ENCODE assay signal across 37 cellular contexts in genomic region chr1:161839591-161839990, GRCh38.
"Had no signal": no experiment of that assay in that cellular context is flagged by ENCODE, and none has a peak within 500 bp of the region (broad histone marks: within the 10 kb centered on the region; RNA-seq: fewer than 3 reads in every experiment).

No MANE protein-coding gene starts in this region.

- H3K9me3 Mint-ChIP-seq: activated naive CD4-positive, alpha-beta T cell treated with anti-CD3 and anti-CD28 coated beads for 36 hours; activated naive CD4-positive, alpha-beta T cell treated with anti-CD3 and anti-CD28 coated beads, Interleukin-2, amount 50 U/mL, for 24 hours; activated naive CD8-positive, alpha-beta T cell treated with anti-CD3 and anti-CD28 coated beads for 36 hours; activated naive CD8-positive, alpha-beta T cell treated with anti-CD3 and anti-CD28 coated beads, Interleukin-2, amount 50 U/mL, for 24 hours; activated T-helper 1 cell treated with anti-CD3 and anti-CD28 coated beads, Interleukin-12 subunit alpha, Interleukin-12 subunit beta, Interleukin-2, Interleukin-4 antibody, amounts not matched to agents 30 ng/mL and 10 ng/mL and 1 ng/mL, durations not matched to agents 14 hours and 24 hours and 36 hours; activated T-helper 2 cell treated with anti-CD3 and anti-CD28 coated beads, Interferon-gamma antibody, Interleukin-2, Interleukin-4, amounts not matched to agents 10 μg/mL and 5 μg/mL and 100 μg/mL, durations not matched to agents 14 hours and 24 hours and 36 hours; dendritic cell treated with granulocyte-macrophage colony-stimulating factor and Interleukin-4, amounts not matched to agents 40 ng/mL and 50 ng/mL, for 4 days; effector memory CD8-positive, alpha-beta T cell; T-helper 2 cell treated with Interferon-gamma antibody and Interleukin-4, amounts not matched to agents 5 μg/mL and 100 μg/mL, for 36 hours had no signal

- H3K4me1 Mint-ChIP-seq: activated B cell treated with CpG ODN at 0.5 μM for 24 hours; activated naive CD8-positive, alpha-beta T cell treated with anti-CD3 and anti-CD28 coated beads for 36 hours had no signal

- H3K36me3 ChIP-seq: adrenal gland, gastrocnemius medialis, WERI-Rb-1 had no signal

- H3K27me3 Mint-ChIP-seq: activated B cell treated with CpG ODN at 0.5 μM for 24 hours; activated CD8-positive, alpha-beta memory T cell treated with anti-CD3 and anti-CD28 coated beads, Interleukin-2, amount 10 ng/mL, durations not matched to agents 7 days and 5 days; activated naive CD4-positive, alpha-beta T cell treated with anti-CD3 and anti-CD28 coated beads, Interleukin-2, amount 50 U/mL, for 24 hours; activated naive CD8-positive, alpha-beta T cell treated with anti-CD3 and anti-CD28 coated beads for 36 hours; activated naive CD8-positive, alpha-beta T cell treated with anti-CD3 and anti-CD28 coated beads, Interleukin-2, amount 50 U/mL, for 24 hours; dendritic cell treated with granulocyte-macrophage colony-stimulating factor and Interleukin-4, amounts not matched to agents 40 ng/mL and 50 ng/mL, for 4 days; effector memory CD8-positive, alpha-beta T cell; T-helper 17 cell had no signal

- H3K4me1 ChIP-seq: foreskin keratinocyte had no signal

- H3K27ac Mint-ChIP-seq: activated B cell treated with CpG ODN at 0.5 μM for 24 hours; activated CD8-positive, alpha-beta memory T cell treated with anti-CD3 and anti-CD28 coated beads, Interleukin-2, amount 10 ng/mL, durations not matched to agents 7 days and 5 days; activated CD8-positive, alpha-beta T cell treated with anti-CD3 and anti-CD28 coated beads, Interleukin-2, amount 10 ng/mL, durations not matched to agents 7 days and 5 days; activated naive CD4-positive, alpha-beta T cell treated with anti-CD3 and anti-CD28 coated beads, Interleukin-2, amount 50 U/mL, for 24 hours; activated naive CD8-positive, alpha-beta T cell treated with anti-CD3 and anti-CD28 coated beads for 36 hours; activated naive CD8-positive, alpha-beta T cell treated with anti-CD3 and anti-CD28 coated beads, Interleukin-2, amount 50 U/mL, for 24 hours; activated T-helper 1 cell treated with anti-CD3 and anti-CD28 coated beads, Interleukin-12 subunit alpha, Interleukin-12 subunit beta, Interleukin-2, Interleukin-4 antibody, amounts not matched to agents 30 ng/mL and 10 ng/mL and 1 ng/mL, durations not matched to agents 14 hours and 24 hours and 36 hours; activated T-helper 2 cell treated with anti-CD3 and anti-CD28 coated beads, Interferon-gamma antibody, Interleukin-2, Interleukin-4, amounts not matched to agents 10 μg/mL and 5 μg/mL and 100 μg/mL, durations not matched to agents 14 hours and 24 hours and 36 hours; dendritic cell treated with granulocyte-macrophage colony-stimulating factor and Interleukin-4, amounts not matched to agents 40 ng/mL and 50 ng/mL, for 4 days; T-helper 2 cell treated with Interferon-gamma antibody and Interleukin-4, amounts not matched to agents 5 μg/mL and 100 μg/mL, for 36 hours had no signal

- H3K27me3 ChIP-seq: adrenal gland, body of pancreas, dorsolateral prefrontal cortex, esophagus muscularis mucosa, foreskin keratinocyte, gastrocnemius medialis, heart left ventricle had no signal

- H3K4me3 ChIP-seq: adrenal gland, body of pancreas, coronary artery, dorsolateral prefrontal cortex, esophagus muscularis mucosa, gastrocnemius medialis, heart left ventricle had no signal

- DNase-seq: activated B cell treated with CpG ODN at 0.5 μM for 24 hours; activated CD4-positive, alpha-beta T cell treated with anti-CD3 and anti-CD28 coated beads for 48 hours; activated CD4-positive, alpha-beta T cell treated with anti-CD3 and anti-CD28 coated beads, Interleukin-2, amount 50 U/mL, for 1 hour; activated CD4-positive, alpha-beta T cell treated with anti-CD3 and anti-CD28 coated beads, Interleukin-2, amount 50 U/mL, for 48 hours; activated CD8-positive, alpha-beta memory T cell treated with anti-CD3 and anti-CD28 coated beads, Interleukin-2, amount 10 ng/mL, durations not matched to agents 7 days and 5 days; activated CD8-positive, alpha-beta memory T cell treated with anti-CD3 and anti-CD28 coated beads, Interleukin-2, amount 50 U/mL, for 4 hours; activated CD8-positive, alpha-beta T cell treated with anti-CD3 and anti-CD28 coated beads, Interleukin-2, amount 10 ng/mL, durations not matched to agents 7 days and 5 days; activated effector memory CD4-positive, alpha-beta T cell treated with anti-CD3 and anti-CD28 coated beads, Interleukin-2, amount 50 U/mL, for 16 hours; activated naive CD4-positive, alpha-beta T cell treated with anti-CD3 and anti-CD28 coated beads for 36 hours; activated naive CD8-positive, alpha-beta T cell treated with anti-CD3 and anti-CD28 coated beads for 36 hours; activated naive CD8-positive, alpha-beta T cell treated with anti-CD3 and anti-CD28 coated beads, Interleukin-2, amount 50 U/mL, for 24 hours; activated T-cell treated with anti-CD3 and anti-CD28 coated beads, Interleukin-2, amount 50 U/mL, for 1 hour; activated T-cell treated with anti-CD3 and anti-CD28 coated beads, Interleukin-2, amount 50 U/mL, for 48 hours; adrenal gland; amygdala; aorta; body of pancreas; cerebellar nuclear complex; effector memory CD8-positive, alpha-beta T cell; erythroblast; foreskin keratinocyte; gastrocnemius medialis; glutamatergic neuron; heart left ventricle; T-helper 1 cell; T-helper 17 cell; T1000; WERI-Rb-1 had no signal

- H3K9me3 ChIP-seq: adrenal gland, body of pancreas, esophagus muscularis mucosa, gastrocnemius medialis had no signal

- H3K27ac ChIP-seq: adrenal gland, body of pancreas, coronary artery, dorsolateral prefrontal cortex, esophagus muscularis mucosa, foreskin keratinocyte, gastrocnemius medialis, heart left ventricle, WERI-Rb-1 had no signal

- H3K4me3 Mint-ChIP-seq: activated B cell treated with CpG ODN at 0.5 μM for 24 hours; activated CD8-positive, alpha-beta memory T cell treated with anti-CD3 and anti-CD28 coated beads, Interleukin-2, amount 10 ng/mL, durations not matched to agents 7 days and 5 days; activated CD8-positive, alpha-beta T cell treated with anti-CD3 and anti-CD28 coated beads, Interleukin-2, amount 10 ng/mL, durations not matched to agents 7 days and 5 days; activated naive CD4-positive, alpha-beta T cell treated with anti-CD3 and anti-CD28 coated beads for 36 hours; activated naive CD4-positive, alpha-beta T cell treated with anti-CD3 and anti-CD28 coated beads, Interleukin-2, amount 50 U/mL, for 24 hours; activated naive CD8-positive, alpha-beta T cell treated with anti-CD3 and anti-CD28 coated beads for 36 hours; activated naive CD8-positive, alpha-beta T cell treated with anti-CD3 and anti-CD28 coated beads, Interleukin-2, amount 50 U/mL, for 24 hours; activated T-helper 1 cell treated with anti-CD3 and anti-CD28 coated beads, Interleukin-12 subunit alpha, Interleukin-12 subunit beta, Interleukin-2, Interleukin-4 antibody, amounts not matched to agents 30 ng/mL and 10 ng/mL and 1 ng/mL, durations not matched to agents 14 hours and 24 hours and 36 hours; dendritic cell treated with granulocyte-macrophage colony-stimulating factor and Interleukin-4, amounts not matched to agents 40 ng/mL and 50 ng/mL, for 4 days; effector memory CD8-positive, alpha-beta T cell; T-helper 17 cell; T-helper 2 cell treated with Interferon-gamma antibody and Interleukin-4, amounts not matched to agents 5 μg/mL and 100 μg/mL, for 36 hours had no signal

- ATAC-seq: activated CD4-positive, CD25-positive, alpha-beta regulatory T cell treated with anti-CD3 and anti-CD28 coated beads, Interleukin-2, amount 50 U/mL, for 24 hours; activated CD8-positive, alpha-beta memory T cell treated with anti-CD3 and anti-CD28 coated beads, Interleukin-2, amount 10 ng/mL, durations not matched to agents 7 days and 5 days; activated CD8-positive, alpha-beta T cell treated with anti-CD3 and anti-CD28 coated beads, Interleukin-2, amount 10 ng/mL, durations not matched to agents 7 days and 5 days; activated naive CD8-positive, alpha-beta T cell treated with anti-CD3 and anti-CD28 coated beads, Interleukin-2, amount 50 U/mL, for 24 hours; body of pancreas; effector memory CD8-positive, alpha-beta T cell; foreskin keratinocyte; gastrocnemius medialis; heart left ventricle; T-helper 17 cell had no signal
